8 cellular contexts compared by ENCODE assay signal in the genomic region with DNA sequence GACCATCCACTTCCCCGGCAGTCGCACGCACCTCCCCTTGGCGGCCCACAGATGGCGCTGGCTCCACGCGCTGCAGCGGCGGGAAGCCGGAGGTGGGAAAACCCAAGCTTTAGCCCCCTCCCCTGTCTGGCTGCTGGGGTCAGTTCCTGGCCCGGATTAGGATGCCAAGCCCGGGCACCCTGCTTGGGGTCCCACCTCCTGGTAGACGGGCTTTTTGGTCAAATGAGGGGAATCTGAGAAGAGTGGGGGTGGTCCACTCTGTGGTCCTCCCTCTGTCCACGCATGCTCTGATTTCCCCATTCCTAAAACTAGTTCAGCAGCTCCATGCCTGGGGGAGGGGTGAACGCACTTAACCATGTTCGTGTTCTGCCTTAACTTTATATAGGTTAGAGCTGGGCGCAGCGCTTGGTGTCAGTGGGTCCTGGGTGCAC. TPM values are rescaled to one million over a fixed set of nuclear protein-coding genes. Genes with fewer than 3 reads are reported as not detected.
DNase-seq lines count a peak whose midpoint lies in the region; ATAC-seq and TF ChIP-seq lines count a peak whose summit lies in the region.

No MANE protein-coding gene starts in this region.

- TF ChIP-seq CTCF in progenitor cell of endocrine pancreas (IDR thresholded peaks at IDR 0.05; ENCODE audit: unreplicated experiment) = peak; percentile 63

- no peaks in the 10 kb centered on the region for H3K4me1 Mint-ChIP-seq in progenitor cell of endocrine pancreas (ENCODE audit: low read depth)

- DNase-seq in NCI-H2227 (lab: John Stamatoyannopoulos, UW; ENCODE audit: unreplicated experiment) (peak; percentile 4), NCI-H2227 treated with DMSO at 0.1 percent for 48 hours (lab: John Stamatoyannopoulos, UW) (no peak), OCI-M2 (lab: John Stamatoyannopoulos, UW; ENCODE audit: unreplicated experiment) (peak; percentile 67), erythroblast (lab: John Stamatoyannopoulos, UW) (peak; percentile 45 to 51), progenitor cell of endocrine pancreas (ENCODE audit: low spot score, unreplicated experiment) (no peak), NCI-H1694 (lab: John Stamatoyannopoulos, UW) (no peak), NCI-H1417 (lab: John Stamatoyannopoulos, UW) (no peak)

- no peak overlapping the region for H3K27ac Mint-ChIP-seq in progenitor cell of endocrine pancreas

- no peaks in the 10 kb centered on the region for H3K36me3 Mint-ChIP-seq in progenitor cell of endocrine pancreas (ENCODE audit: insufficient read depth)

- peak overlapping the region; percentile 25 for H3K4me3 Mint-ChIP-seq in progenitor cell of endocrine pancreas (ENCODE audit: low read depth)

- no peak for TF ChIP-seq POLR2A in erythroblast (IDR thresholded peaks at IDR 0.05; ENCODE audit: low read length)

- H3K27me3 Mint-ChIP-seq in progenitor cell of endocrine pancreas = peaks cover 2% of the 10 kb centered on the region

- H3K9me3 Mint-ChIP-seq in progenitor cell of endocrine pancreas (ENCODE audit: low read depth) = peaks cover 8% of the 10 kb centered on the region

- ATAC-seq in HG03108 (IDR thresholded peaks at IDR 0.05; ENCODE audit: unreplicated experiment) = no peak

RNA-seq across cellular contexts. Expression of gene ADGRE2, which starts 8.1 kb away (rescaled TPM):
- total RNA-seq in progenitor cell of endocrine pancreas = not detected in 2 replicates

RNA-seq across cellular contexts. Expression of gene OR7A5, which starts 48.5 kb away (rescaled TPM):
- not detected in 2 replicates for total RNA-seq in progenitor cell of endocrine pancreas

RNA-seq across cellular contexts. Expression of gene OR7C1, which starts 48.5 kb away (rescaled TPM):
- not detected in 2 replicates for total RNA-seq in progenitor cell of endocrine pancreas

Comparison
In these comparisons a context has a peak if more than half of its experiments do, and no peak if none do; other contexts are left out.
1. DNase-seq: peak in NCI-H2227 (single experiment), OCI-M2 (single experiment) and erythroblast (2 of 2); none in NCI-H2227 treated with DMSO at 0.1 percent for 48 hours (single experiment), progenitor cell of endocrine pancreas (single experiment), NCI-H1694 (single experiment) and NCI-H1417 (0 of 3).